In the genomic region with DNA sequence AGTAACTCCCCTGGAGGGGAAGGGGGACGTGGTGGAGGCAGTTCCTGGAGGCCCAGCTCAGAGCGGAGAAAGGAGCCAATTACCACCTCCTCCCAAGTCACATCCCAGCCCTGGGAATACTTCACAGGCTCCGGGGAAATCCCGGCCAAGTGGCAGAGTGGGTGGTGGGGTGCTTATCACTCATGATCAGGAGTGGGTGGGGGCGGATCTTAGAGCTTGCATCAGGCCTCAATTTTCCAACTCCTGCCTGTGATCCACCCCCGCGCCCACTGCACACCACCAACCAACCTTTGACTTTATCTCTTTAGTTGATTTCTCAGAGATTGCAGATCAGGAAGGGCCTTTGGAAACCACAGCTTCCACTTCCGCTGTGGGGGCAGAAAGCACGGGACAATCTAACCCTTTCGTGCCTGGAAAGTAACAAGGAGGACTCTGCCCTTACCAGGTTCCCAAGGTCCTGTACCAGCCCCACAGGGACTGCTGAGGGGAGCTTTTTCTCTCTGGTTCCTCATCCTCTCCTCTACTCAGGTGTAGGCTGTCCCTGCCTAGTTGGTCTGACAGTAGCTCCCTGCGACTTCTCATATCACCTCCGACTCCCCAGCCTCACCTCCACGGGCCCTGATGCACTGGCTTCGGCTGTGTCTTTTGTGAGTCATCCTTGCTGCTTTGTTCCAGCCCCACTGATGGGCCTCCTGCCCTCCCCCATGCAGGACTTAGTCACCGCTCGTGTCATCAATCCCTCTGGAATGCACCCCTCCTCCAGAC, we compare ENCODE assay signal across 1 cellular context.
TF ChIP-seq lines count a peak whose summit lies in the region.

No MANE protein-coding gene starts in this region.

TF ChIP-seq in HepG2, 621 proteins besides CTCF, POLR2A, EP300 and RAD21 (continued from another document and continues in another):
- TF ChIP-seq ZNF318 (CRISPR knock-in tag; IDR thresholded peaks at IDR 0.05) (no peak; the same call in none of the 2 replicates), ZNF431 (CRISPR knock-in tag; IDR thresholded peaks at IDR 0.05; ENCODE audit: borderline replicate concordance, low read depth) (no peak), ZBTB42 (CRISPR knock-in tag; IDR thresholded peaks at IDR 0.05) (no peak; the same call in 1 of the 2 replicates), CAMTA2 (CRISPR knock-in tag; IDR thresholded peaks at IDR 0.05; ENCODE audit: borderline replicate concordance) (no peak), ZFP36L2 (CRISPR knock-in tag; IDR thresholded peaks at IDR 0.05) (no peak; the same call in 1 of the 2 replicates), ZNF782 (CRISPR knock-in tag; IDR thresholded peaks at IDR 0.05; ENCODE audit: borderline replicate concordance) (no peak; the same call in 1 of the 2 replicates), NCOR1 (IDR thresholded peaks at IDR 0.05; ENCODE audit: borderline replicate concordance, low read length) (peak; percentile 63; the same call in 1 of the 2 replicates), KLF12 (CRISPR knock-in tag; IDR thresholded peaks at IDR 0.05; ENCODE audit: borderline replicate concordance) (no peak), HNRNPL (IDR thresholded peaks at IDR 0.05; ENCODE audit: low read depth, low read length) (0 out of 2 replicates have a peak, but pooled peaks have one; percentile 47), ZNF142 (CRISPR knock-in tag; IDR thresholded peaks at IDR 0.05) (no peak), FOSL2 (CRISPR knock-in tag; IDR thresholded peaks at IDR 0.05) (peak; percentile 99), ZNF138 (CRISPR knock-in tag; IDR thresholded peaks at IDR 0.05; ENCODE audit: low read depth) (no peak), SIX1 (CRISPR knock-in tag; IDR thresholded peaks at IDR 0.05; ENCODE audit: borderline replicate concordance) (peak; percentile 38; the same call in 1 of the 2 replicates), CHD2 (IDR thresholded peaks at IDR 0.05; ENCODE audit: low read depth, low read length) (peak; percentile 45; the same call in 1 of the 2 replicates), YEATS4 (CRISPR knock-in tag; IDR thresholded peaks at IDR 0.05; ENCODE audit: borderline replicate concordance) (peak; percentile 38; the same call in 1 of the 2 replicates), SP4 (CRISPR knock-in tag; IDR thresholded peaks at IDR 0.05) (no peak; the same call in 1 of the 2 replicates), KDM5B (CRISPR knock-in tag; IDR thresholded peaks at IDR 0.05; ENCODE audit: borderline replicate concordance) (peak; percentile 51; the same call in 1 of the 2 replicates), CC2D1A (CRISPR knock-in tag; IDR thresholded peaks at IDR 0.05) (no peak)
- TF ChIP-seq, protein P1, sequence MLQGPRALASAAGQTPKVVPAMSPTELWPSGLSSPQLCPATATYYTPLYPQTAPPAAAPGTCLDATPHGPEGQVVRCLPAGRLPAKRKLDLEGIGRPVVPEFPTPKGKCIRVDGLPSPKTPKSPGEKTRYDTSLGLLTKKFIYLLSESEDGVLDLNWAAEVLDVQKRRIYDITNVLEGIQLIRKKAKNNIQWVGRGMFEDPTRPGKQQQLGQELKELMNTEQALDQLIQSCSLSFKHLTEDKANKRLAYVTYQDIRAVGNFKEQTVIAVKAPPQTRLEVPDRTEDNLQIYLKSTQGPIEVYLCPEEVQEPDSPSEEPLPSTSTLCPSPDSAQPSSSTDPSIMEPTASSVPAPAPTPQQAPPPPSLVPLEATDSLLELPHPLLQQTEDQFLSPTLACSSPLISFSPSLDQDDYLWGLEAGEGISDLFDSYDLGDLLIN (CRISPR knock-in tag; IDR thresholded peaks at IDR 0.05; ENCODE audit: borderline replicate concordance), result 0 out of 2 replicates have a peak, but pooled peaks have one; percentile 20
- TF ChIP-seq, protein P2, sequence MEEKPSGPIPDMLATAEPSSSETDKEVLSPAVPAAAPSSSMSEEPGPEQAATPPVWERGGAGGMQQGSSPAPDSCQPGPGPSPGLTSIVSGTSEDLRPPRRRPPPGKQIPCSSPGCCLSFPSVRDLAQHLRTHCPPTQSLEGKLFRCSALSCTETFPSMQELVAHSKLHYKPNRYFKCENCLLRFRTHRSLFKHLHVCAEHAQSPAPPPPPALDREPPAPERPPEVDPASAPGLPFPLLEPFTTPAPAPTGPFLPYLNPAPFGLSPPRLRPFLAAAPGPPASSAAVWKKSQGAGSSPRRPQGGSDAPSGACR (CRISPR knock-in tag; IDR thresholded peaks at IDR 0.05), result no peak; the same call in 1 of the 2 replicates
- TF ChIP-seq, protein P3, sequence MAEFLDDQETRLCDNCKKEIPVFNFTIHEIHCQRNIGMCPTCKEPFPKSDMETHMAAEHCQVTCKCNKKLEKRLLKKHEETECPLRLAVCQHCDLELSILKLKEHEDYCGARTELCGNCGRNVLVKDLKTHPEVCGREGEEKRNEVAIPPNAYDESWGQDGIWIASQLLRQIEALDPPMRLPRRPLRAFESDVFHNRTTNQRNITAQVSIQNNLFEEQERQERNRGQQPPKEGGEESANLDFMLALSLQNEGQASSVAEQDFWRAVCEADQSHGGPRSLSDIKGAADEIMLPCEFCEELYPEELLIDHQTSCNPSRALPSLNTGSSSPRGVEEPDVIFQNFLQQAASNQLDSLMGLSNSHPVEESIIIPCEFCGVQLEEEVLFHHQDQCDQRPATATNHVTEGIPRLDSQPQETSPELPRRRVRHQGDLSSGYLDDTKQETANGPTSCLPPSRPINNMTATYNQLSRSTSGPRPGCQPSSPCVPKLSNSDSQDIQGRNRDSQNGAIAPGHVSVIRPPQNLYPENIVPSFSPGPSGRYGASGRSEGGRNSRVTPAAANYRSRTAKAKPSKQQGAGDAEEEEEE (CRISPR knock-in tag; IDR thresholded peaks at IDR 0.05; ENCODE audit: borderline replicate concordance), result no peak; the same call in none of the 2 replicates
- TF ChIP-seq, protein P4, sequence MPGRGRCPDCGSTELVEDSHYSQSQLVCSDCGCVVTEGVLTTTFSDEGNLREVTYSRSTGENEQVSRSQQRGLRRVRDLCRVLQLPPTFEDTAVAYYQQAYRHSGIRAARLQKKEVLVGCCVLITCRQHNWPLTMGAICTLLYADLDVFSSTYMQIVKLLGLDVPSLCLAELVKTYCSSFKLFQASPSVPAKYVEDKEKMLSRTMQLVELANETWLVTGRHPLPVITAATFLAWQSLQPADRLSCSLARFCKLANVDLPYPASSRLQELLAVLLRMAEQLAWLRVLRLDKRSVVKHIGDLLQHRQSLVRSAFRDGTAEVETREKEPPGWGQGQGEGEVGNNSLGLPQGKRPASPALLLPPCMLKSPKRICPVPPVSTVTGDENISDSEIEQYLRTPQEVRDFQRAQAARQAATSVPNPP (CRISPR knock-in tag; IDR thresholded peaks at IDR 0.05), result no peak
- TF ChIP-seq, protein P5, sequence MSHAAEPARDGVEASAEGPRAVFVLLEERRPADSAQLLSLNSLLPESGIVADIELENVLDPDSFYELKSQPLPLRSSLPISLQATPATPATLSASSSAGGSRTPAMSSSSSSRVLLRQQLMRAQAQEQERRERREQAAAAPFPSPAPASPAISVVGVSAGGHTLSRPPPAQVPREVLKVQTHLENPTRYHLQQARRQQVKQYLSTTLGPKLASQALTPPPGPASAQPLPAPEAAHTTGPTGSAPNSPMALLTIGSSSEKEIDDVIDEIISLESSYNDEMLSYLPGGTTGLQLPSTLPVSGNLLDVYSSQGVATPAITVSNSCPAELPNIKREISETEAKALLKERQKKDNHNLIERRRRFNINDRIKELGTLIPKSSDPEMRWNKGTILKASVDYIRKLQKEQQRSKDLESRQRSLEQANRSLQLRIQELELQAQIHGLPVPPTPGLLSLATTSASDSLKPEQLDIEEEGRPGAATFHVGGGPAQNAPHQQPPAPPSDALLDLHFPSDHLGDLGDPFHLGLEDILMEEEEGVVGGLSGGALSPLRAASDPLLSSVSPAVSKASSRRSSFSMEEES (CRISPR knock-in tag; IDR thresholded peaks at IDR 0.05), result peak; percentile 96
